1 cellular context compared by ENCODE assay signal in the genomic region with DNA sequence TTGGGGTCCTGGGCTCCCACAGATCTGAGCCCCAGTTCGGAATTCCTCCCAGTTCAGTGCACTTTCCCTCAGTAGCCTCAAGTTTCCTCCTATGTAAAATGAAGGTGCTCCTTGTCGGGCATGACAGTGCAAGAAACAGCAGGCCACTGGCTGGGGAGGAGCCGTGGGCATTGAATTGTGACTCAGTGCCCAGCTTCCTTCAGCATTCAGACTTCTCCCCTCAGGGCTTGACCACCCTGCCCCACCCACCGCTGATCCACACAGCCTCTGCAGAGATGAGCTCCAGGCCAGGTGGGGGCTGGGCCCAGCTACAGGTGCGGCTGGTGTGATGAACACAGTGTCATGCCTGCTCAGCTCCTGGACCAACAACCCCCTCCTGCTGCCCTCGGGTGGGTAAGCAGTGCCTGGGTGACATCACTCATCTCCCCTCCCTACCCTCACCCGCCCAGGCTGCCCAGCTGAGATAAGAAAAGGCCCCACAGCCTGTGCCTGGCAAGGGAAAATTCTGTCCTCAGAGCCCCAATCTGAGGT.
TF ChIP-seq lines count a peak whose summit lies in the region.

No MANE protein-coding gene starts in this region.

TF ChIP-seq in IMR-90, 13 proteins besides CTCF, POLR2A, EP300 and RAD21:
- no peak for TF ChIP-seq SMC3 (IDR thresholded peaks at IDR 0.05; ENCODE audit: low read depth, low read length)
- TF ChIP-seq NFE2L2 (IDR thresholded peaks at IDR 0.05; ENCODE audit: low read depth, low read length): peak; percentile 46; the same call in 1 of the 2 replicates
